ENCODE assay signal across 8 cellular contexts in genomic region chr2:46985512-46985911, GRCh38. TPM values are rescaled to one million over a fixed set of nuclear protein-coding genes. Genes with fewer than 3 reads are reported as not detected.
A peak's percentile ranks its signal among the peaks of the same experiment; 100 is the strongest.
DNase-seq lines count a peak whose midpoint lies in the region; ATAC-seq and FAIRE-seq lines count a peak whose summit lies in the region.

No MANE protein-coding gene starts in this region.

- peak; percentile 47 for FAIRE-seq in RCC 7860 (lab: Jason Lieb, UNC)

- H3K27ac Mint-ChIP-seq in stimulated activated naive B cell treated with anti-CD40 and anti-IgM and Interleukin-4, amounts not matched to agents 10 μg/mL and 1 μg/mL and 100 μg/mL, for 72 hours: peak overlapping the region; percentile 94

- H3K4me3 ChIP-seq in ACC112 (ENCODE audit: low read depth, low read length) (peak overlapping the region; percentile 4; the same call in 1 of the 2 replicates), esophagus (ENCODE audit: low read depth in 1 of 2, low read length in 2 of 2) (no peak overlapping the region)

- H3K27ac ChIP-seq in ACC112 (ENCODE audit: low read depth, low read length): peak overlapping the region; percentile 90
- peak overlapping the region; percentile 76 to 91 for H3K27ac ChIP-seq in esophagus (ENCODE audit: low read depth in 2 of 2, low read length in 1 of 2)

- H3K9me3 Mint-ChIP-seq in stimulated activated naive B cell treated with anti-CD40 and anti-IgM and Interleukin-4, amounts not matched to agents 10 μg/mL and 1 μg/mL and 100 μg/mL, for 72 hours: no peaks in the 10 kb centered on the region

- H3K27me3 ChIP-seq in ACC112 (ENCODE audit: insufficient read depth, low read length) (no peaks in the 10 kb centered on the region), esophagus (ENCODE audit: control insufficient read depth in 1 of 2, insufficient read depth in 2 of 2, low read length in 2 of 2) (no peaks in the 10 kb centered on the region)

- H3K4me1 ChIP-seq in ACC112 (ENCODE audit: control insufficient read depth, insufficient read depth, low read length, unreplicated experiment) (peaks cover 48% of the 10 kb centered on the region), esophagus (ENCODE audit: control insufficient read depth in 2 of 2, insufficient read depth in 2 of 2, low read length in 1 of 2) (peaks cover 15 to 34% of the 10 kb centered on the region in 2 donors)

- H3K36me3 Mint-ChIP-seq in stimulated activated naive B cell treated with anti-CD40 and anti-IgM and Interleukin-4, amounts not matched to agents 10 μg/mL and 1 μg/mL and 100 μg/mL, for 72 hours: peaks cover 31 to 57% of the 10 kb centered on the region in 2 donors

- 28 to 45% methylated on average over 2 of the region's 2 CpGs for WGBS in esophagus, 2 donors

- H3K4me3 Mint-ChIP-seq in stimulated activated naive B cell treated with anti-CD40 and anti-IgM and Interleukin-4, amounts not matched to agents 10 μg/mL and 1 μg/mL and 100 μg/mL, for 72 hours: peak overlapping the region; percentile 59 to 67

- H2AFZ ChIP-seq in ACC112 (ENCODE audit: low read length, unreplicated experiment): no peak overlapping the region

- peaks cover 62 to 86% of the 10 kb centered on the region in 2 donors for H3K4me1 Mint-ChIP-seq in stimulated activated naive B cell treated with anti-CD40 and anti-IgM and Interleukin-4, amounts not matched to agents 10 μg/mL and 1 μg/mL and 100 μg/mL, for 72 hours

- peak; percentile 73 for DNase-seq in RCC 7860 (ENCODE audit: low spot score)
- no peak for DNase-seq in stimulated activated naive B cell treated with anti-CD40 and anti-IgM and Interleukin-4, amounts not matched to agents 10 μg/mL and 1 μg/mL and 100 μg/mL, for 72 hours
- no peak for DNase-seq in NCI-H1092 treated with DMSO at 0.1 percent for 48 hours (lab: John Stamatoyannopoulos, UW)
- no peak for DNase-seq in DMS53 (lab: John Stamatoyannopoulos, UW)
- DNase-seq in NCI-H1417 treated with DMSO at 0.1 percent for 48 hours (lab: John Stamatoyannopoulos, UW): no peak

- H3K36me3 ChIP-seq in ACC112 (ENCODE audit: insufficient read depth, low read length) (peaks cover 5% of the 10 kb centered on the region; the same call in 1 of the 2 replicates), esophagus (ENCODE audit: control insufficient read depth in 2 of 2, insufficient read depth in 2 of 2, low read length in 1 of 2) (peaks cover 0 to 14% of the 10 kb centered on the region in 2 donors)

- H3K9me3 ChIP-seq in esophagus (ENCODE audit: control insufficient read depth in 2 of 2, insufficient read depth in 1 of 2, low read depth in 1 of 2, low read length in 1 of 2): no peaks in the 10 kb centered on the region

- peak; percentile 39 for ATAC-seq in GM19452 (IDR thresholded peaks at IDR 0.05; ENCODE audit: unreplicated experiment)
- ATAC-seq in stimulated activated naive B cell treated with anti-CD40 and anti-IgM and Interleukin-4, amounts not matched to agents 10 μg/mL and 1 μg/mL and 100 μg/mL, for 72 hours (replicated peaks): peak; percentile 37 to 50

- peaks cover 21% of the 10 kb centered on the region for H3K79me2 ChIP-seq in ACC112 (ENCODE audit: control insufficient read depth, insufficient read depth, low read length, unreplicated experiment)

- no peaks in the 10 kb centered on the region for H3K27me3 Mint-ChIP-seq in stimulated activated naive B cell treated with anti-CD40 and anti-IgM and Interleukin-4, amounts not matched to agents 10 μg/mL and 1 μg/mL and 100 μg/mL, for 72 hours

RNA-seq across cellular contexts. Expression of gene TTC7A, which starts 44.5 kb away (rescaled TPM):
- polyA plus RNA-seq in esophagus: 10 to 100 TPM; 14.7 to 20.6 TPM
